1 cellular context compared by ENCODE assay signal in genomic region chr20:58892126-58892931, GRCh38.
A peak's percentile ranks its signal among the peaks of the same experiment; 100 is the strongest.
TF ChIP-seq lines count a peak whose summit lies in the region.

No MANE protein-coding gene starts in this region.

TF ChIP-seq in HEK293, 187 proteins besides CTCF, POLR2A, EP300 and RAD21 (continued from another document and continues in another):
- TF ChIP-seq ZBTB49 (tag by site-specific recombination; IDR thresholded peaks at IDR 0.05; ENCODE audit: low read depth) (no peak), ZNF521 (tag by site-specific recombination; IDR thresholded peaks at IDR 0.05) (no peak), ZNF792 (tag by site-specific recombination; IDR thresholded peaks at IDR 0.05) (no peak), ZNF629 (tag by site-specific recombination; IDR thresholded peaks at IDR 0.05) (peak; percentile 63; the same call in 1 of the 2 replicates), ZNF501 (tag by site-specific recombination; IDR thresholded peaks at IDR 0.05) (no peak), ZNF677 (tag by site-specific recombination; IDR thresholded peaks at IDR 0.05) (no peak), ZNF140 (tag by site-specific recombination; IDR thresholded peaks at IDR 0.05) (no peak), ZSCAN4 (tag by site-specific recombination; IDR thresholded peaks at IDR 0.05) (no peak; the same call in 1 of the 2 replicates), ZNF664 (tag by site-specific recombination; IDR thresholded peaks at IDR 0.05) (no peak), ZNF621 (tag by site-specific recombination; IDR thresholded peaks at IDR 0.05) (no peak), ZNF366 (tag by site-specific recombination; conservative IDR thresholded peaks at IDR 0.05) (peak; percentile 65), ZNF639 (tag by site-specific recombination; IDR thresholded peaks at IDR 0.05) (0 out of 2 replicates have a peak, but pooled peaks have one; percentile 30), ZNF24 (tag by site-specific recombination; IDR thresholded peaks at IDR 0.05) (0 out of 2 replicates have a peak, but pooled peaks have one; percentile 32), REPIN1 (tag by site-specific recombination; IDR thresholded peaks at IDR 0.05; ENCODE audit: low read depth) (no peak), MEIS1 (CRISPR knock-in tag; IDR thresholded peaks at IDR 0.05; ENCODE audit: borderline replicate concordance) (no peak), ZNF645 (tag by site-specific recombination; IDR thresholded peaks at IDR 0.05) (0 out of 2 replicates have a peak, but pooled peaks have one; percentile 74), REST (tag by site-specific recombination; IDR thresholded peaks at IDR 0.05) (no peak), ZBTB21 (tag by site-specific recombination; IDR thresholded peaks at IDR 0.05) (peak; percentile 59), ZNF426 (tag by site-specific recombination; IDR thresholded peaks at IDR 0.05) (no peak), ZNF747 (tag by site-specific recombination; IDR thresholded peaks at IDR 0.05) (no peak), ZNF112 (tag by site-specific recombination; IDR thresholded peaks at IDR 0.05) (no peak), ZNF10 (tag by site-specific recombination; IDR thresholded peaks at IDR 0.05) (no peak), GFI1B (tag by site-specific recombination; IDR thresholded peaks at IDR 0.05) (no peak), ZFP69B (tag by site-specific recombination; IDR thresholded peaks at IDR 0.05) (peak; percentile 39; the same call in 1 of the 2 replicates), ZNF791 (tag by site-specific recombination; IDR thresholded peaks at IDR 0.05) (no peak), ZNF280C (tag by site-specific recombination; IDR thresholded peaks at IDR 0.05) (no peak), ZNF654 (tag by site-specific recombination; IDR thresholded peaks at IDR 0.05; ENCODE audit: low read depth) (no peak), ZNF558 (tag by site-specific recombination; IDR thresholded peaks at IDR 0.05) (no peak), KLF17 (tag by site-specific recombination; IDR thresholded peaks at IDR 0.05) (peak; percentile 72), SCRT1 (tag by site-specific recombination; IDR thresholded peaks at IDR 0.05; ENCODE audit: borderline replicate concordance) (no peak), ZNF169 (tag by site-specific recombination; IDR thresholded peaks at IDR 0.05) (no peak), TSHZ1 (tag by site-specific recombination; IDR thresholded peaks at IDR 0.05; ENCODE audit: borderline replicate concordance) (no peak), AEBP2 (tag by site-specific recombination; IDR thresholded peaks at IDR 0.05; ENCODE audit: borderline replicate concordance) (no peak), ZNF18 (tag by site-specific recombination; IDR thresholded peaks at IDR 0.05) (no peak)
